ENCODE assay signal across 19 cellular contexts in genomic region chrX:68648960-68649359, GRCh38. TPM values are rescaled to one million over a fixed set of nuclear protein-coding genes. Genes with fewer than 3 reads are reported as not detected.
DNase-seq lines count a peak whose midpoint lies in the region; ATAC-seq, FAIRE-seq and TF ChIP-seq lines count a peak whose summit lies in the region.
"Had no signal": no experiment of that assay in that cellular context is flagged by ENCODE, and none has a peak within 500 bp of the region (broad histone marks: within the 10 kb centered on the region; RNA-seq: fewer than 3 reads in every experiment).

No MANE protein-coding gene starts in this region.

- no peak for TF ChIP-seq RAD21 in H1 (IDR thresholded peaks at IDR 0.05 in 1 of 2, conservative IDR thresholded peaks at IDR 0.05 in 1 of 2; ENCODE audit: low read depth in 2 of 2, low read length in 2 of 2)

- ATAC-seq in heart left ventricle, result no peak
- ATAC-seq: activated CD8-positive, alpha-beta T cell treated with anti-CD3 and anti-CD28 coated beads for 36 hours; heart right ventricle; left colon; naive thymus-derived CD8-positive, alpha-beta T cell; psoas muscle had no signal

- peaks cover 17% of the 10 kb centered on the region for H3K27me3 ChIP-seq in HUES6 (ENCODE audit: control insufficient read depth, insufficient read depth, low read length)
- H3K27me3 ChIP-seq in H1 (replicated peaks in 1 of 4; ENCODE audit: control insufficient read depth in 3 of 4, extremely low read depth in 1 of 4, insufficient read depth in 3 of 4, low read length in 3 of 4), result peaks cover 0 to 9% (median 5%) of the 10 kb centered on the region in 4 experiments; a peak in 2 of 7 replicates
- H3K27me3 ChIP-seq in mesendoderm (ENCODE audit: insufficient read depth, low read length, poor library complexity), result no peaks in the 10 kb centered on the region
- peaks cover 0 to 28% (median 0%) of the 10 kb centered on the region in 9 donors for H3K27me3 ChIP-seq in heart left ventricle
- H3K27me3 ChIP-seq: MG63, vagina had no signal

- H2BK12ac ChIP-seq in H1 (ENCODE audit: low read depth, low read length), result no peak overlapping the region

- H2BK20ac ChIP-seq in H1 (ENCODE audit: low read length), result 0 out of 2 replicates have a peak overlapping the region, but pooled peaks have one; percentile 61

- H3K4me1 ChIP-seq in HUES6 (ENCODE audit: control insufficient read depth, insufficient read depth, low read length) (peaks cover 36% of the 10 kb centered on the region), H1 (replicated peaks in 1 of 4; ENCODE audit: control insufficient read depth in 3 of 4, insufficient read depth in 4 of 4, low read length in 3 of 4) (peaks cover 0 to 2% (median 0%) of the 10 kb centered on the region in 4 experiments; a peak in 3 of 7 replicates), mesendoderm (ENCODE audit: control insufficient read depth, low read depth, low read length) (no peaks in the 10 kb centered on the region), heart left ventricle (peaks cover 0 to 9% (median 0%) of the 10 kb centered on the region in 12 donors)
- H3K4me1 ChIP-seq: psoas muscle had no signal

- no peak overlapping the region for H3K23ac ChIP-seq in H1 (ENCODE audit: insufficient read length)
- no peak overlapping the region for H3K23ac ChIP-seq in mesendoderm (ENCODE audit: low read length)

- H3K27me3 Mint-ChIP-seq in activated naive CD4-positive, alpha-beta T cell treated with anti-CD3 and anti-CD28 coated beads for 36 hours (ENCODE audit: low read depth), result peaks cover 5% of the 10 kb centered on the region

- no peak for TF ChIP-seq EP300 in H1 (IDR thresholded peaks at IDR 0.05; ENCODE audit: borderline replicate concordance in 1 of 2, low read depth in 2 of 2, low read length in 2 of 2)

- intact Hi-C loops in activated naive CD4-positive, alpha-beta T cell treated with anti-CD3 and anti-CD28 coated beads for 36 hours (cut with micrococcal nuclease), result no loop called here
- intact Hi-C loops in heart left ventricle (cut with DNase I), result no loop called here

- H4K5ac ChIP-seq in H1 (ENCODE audit: insufficient read length, low read depth, low read length) (no peak overlapping the region), mesendoderm (ENCODE audit: low read length) (no peak overlapping the region)

- H2BK15ac ChIP-seq in H1 (ENCODE audit: low read length) (no peak overlapping the region), mesendoderm (replicated peaks; ENCODE audit: low read depth) (no peak overlapping the region)

- peak; percentile 97 for FAIRE-seq in H1 (lab: Jason Lieb, UNC)
- FAIRE-seq in HTR-8/SVneo (lab: Jason Lieb, UNC), result no peak
- FAIRE-seq in H54 (lab: Jason Lieb, UNC), result no peak

- H3K23me2 ChIP-seq in H1 (ENCODE audit: low read depth, low read length), result peaks cover 13% of the 10 kb centered on the region; the same call in 1 of the 2 replicates

- no peak overlapping the region for H2BK120ac ChIP-seq in H1 (replicated peaks; ENCODE audit: low read depth, low read length)
- H2BK120ac ChIP-seq in mesendoderm (ENCODE audit: low read depth, low read length), result no peak overlapping the region

- no peak overlapping the region for H2AFZ ChIP-seq in H1 (ENCODE audit: low read length)

- no peak overlapping the region for H3K27ac Mint-ChIP-seq in activated naive CD4-positive, alpha-beta T cell treated with anti-CD3 and anti-CD28 coated beads for 36 hours
- H3K27ac Mint-ChIP-seq: activated CD8-positive, alpha-beta T cell treated with anti-CD3 and anti-CD28 coated beads for 36 hours; naive thymus-derived CD8-positive, alpha-beta T cell; stimulated activated naive CD8-positive, alpha-beta T cell treated with anti-CD3 and anti-CD28 coated beads, Interleukin-15, Interleukin-2, amounts not matched to agents 100 ng/mL and 50 ng/mL, for 24 hours had no signal

- no peak overlapping the region for H3K4me3 Mint-ChIP-seq in activated naive CD4-positive, alpha-beta T cell treated with anti-CD3 and anti-CD28 coated beads for 36 hours
- H3K4me3 Mint-ChIP-seq: activated CD8-positive, alpha-beta T cell treated with anti-CD3 and anti-CD28 coated beads for 36 hours; naive thymus-derived CD8-positive, alpha-beta T cell; stimulated activated naive CD8-positive, alpha-beta T cell treated with anti-CD3 and anti-CD28 coated beads, Interleukin-15, Interleukin-2, amounts not matched to agents 100 ng/mL and 50 ng/mL, for 24 hours had no signal

- H3K9me3 Mint-ChIP-seq in activated naive CD4-positive, alpha-beta T cell treated with anti-CD3 and anti-CD28 coated beads for 36 hours, result no peaks in the 10 kb centered on the region
- H3K9me3 Mint-ChIP-seq: activated CD8-positive, alpha-beta T cell treated with anti-CD3 and anti-CD28 coated beads for 36 hours; naive thymus-derived CD8-positive, alpha-beta T cell; stimulated activated naive CD8-positive, alpha-beta T cell treated with anti-CD3 and anti-CD28 coated beads, Interleukin-15, Interleukin-2, amounts not matched to agents 100 ng/mL and 50 ng/mL, for 24 hours had no signal

- H2BK5ac ChIP-seq in H1 (ENCODE audit: low read depth, low read length) (no peak overlapping the region), mesendoderm (ENCODE audit: low read length) (no peak overlapping the region)

- H3K4me2 ChIP-seq in H1 (ENCODE audit: insufficient read depth in 1 of 2, low read depth in 2 of 2, low read length in 2 of 2) (peak overlapping the region; percentile 33 to 75), mesendoderm (ENCODE audit: low read length) (no peak overlapping the region)

- peaks cover 0 to 3% of the 10 kb centered on the region in 2 experiments for H4K20me1 ChIP-seq in H1 (replicated peaks in 1 of 2; ENCODE audit: control insufficient read depth in 1 of 2, insufficient read depth in 2 of 2, low read length in 2 of 2)

- peak; percentile 46 for DNase-seq in AG10803 (ENCODE audit: low read depth)
- DNase-seq in H1 (ENCODE audit: low read depth in 1 of 2, low spot score in 2 of 2), result no peak
- peak; percentile 93 for DNase-seq in mesendoderm
- no peak for DNase-seq in activated naive CD4-positive, alpha-beta T cell treated with anti-CD3 and anti-CD28 coated beads for 36 hours
- DNase-seq in HTR-8/SVneo (ENCODE audit: insufficient read length, low spot score), result no peak
- no peak for DNase-seq in H54 (ENCODE audit: insufficient read length, low spot score)
- DNase-seq in heart left ventricle, result no peak
- DNase-seq: activated CD8-positive, alpha-beta T cell treated with anti-CD3 and anti-CD28 coated beads for 36 hours; cerebellar nuclear complex; heart right ventricle; left colon; MG63; naive thymus-derived CD8-positive, alpha-beta T cell; NCI-H2081; NCI-H510A treated with DMSO at 0.1 percent for 48 hours; psoas muscle had no signal

- POLR2A ChIA-PET in H1 (lab: Charles Lee; ENCODE audit: partially characterized antibody), result interaction anchor here (0.9 to 1.0 kb wide), 2 partner anchors 9 to 452 kb away, joined by 3 read pairs; no protein-coding TSS in a partner anchor

- H3K79me1 ChIP-seq in H1 (ENCODE audit: low read depth, low read length), result no peaks in the 10 kb centered on the region
- H3K79me1 ChIP-seq in mesendoderm (ENCODE audit: low read length), result no peaks in the 10 kb centered on the region

- no peak for TF ChIP-seq CTCF in AG10803 (conservative IDR thresholded peaks at IDR 0.05; ENCODE audit: low read length)
- TF ChIP-seq CTCF in H1 (IDR thresholded peaks at IDR 0.05; ENCODE audit: control extremely low read depth in 1 of 3, insufficient read depth in 1 of 3, low read depth in 1 of 3, low read length in 3 of 3), result no peak
- no peak for TF ChIP-seq CTCF in heart left ventricle (IDR thresholded peaks at IDR 0.05)

- H3K9me3 ChIP-seq in HUES6 (ENCODE audit: control insufficient read depth, insufficient read depth, low read depth, low read length) (peaks cover 7% of the 10 kb centered on the region; the same call in 1 of the 2 replicates), H1 (ENCODE audit: insufficient read depth in 2 of 2, low read depth in 1 of 2, low read length in 1 of 2) (no peaks in the 10 kb centered on the region), heart left ventricle (no peaks in the 10 kb centered on the region)
- H3K9me3 ChIP-seq: heart right ventricle, MG63, psoas muscle, vagina had no signal

- no peak overlapping the region for H4K8ac ChIP-seq in H1 (ENCODE audit: extremely low read depth, insufficient read depth, low read length)
- no peak overlapping the region for H4K8ac ChIP-seq in mesendoderm (ENCODE audit: low read depth, low read length)

- H2AK5ac ChIP-seq in H1 (ENCODE audit: low read depth, low read length) (no peak overlapping the region), mesendoderm (ENCODE audit: low read length) (no peak overlapping the region)

- no peak overlapping the region; the same call in 1 of the 2 replicates for H3K27ac ChIP-seq in HUES6 (ENCODE audit: low read depth, low read length)
- H3K27ac ChIP-seq in H1 (ENCODE audit: low read depth, low read length), result no peak overlapping the region
- no peak overlapping the region for H3K27ac ChIP-seq in mesendoderm (ENCODE audit: low read depth, low read length)
- H3K27ac ChIP-seq in heart left ventricle, result no peak overlapping the region
- H3K27ac ChIP-seq: psoas muscle, vagina had no signal

- CTCF ChIA-PET in H1 (lab: Charles Lee; ENCODE audit: partially characterized antibody), result interaction anchor here (0.7 to 1.5 kb wide), 3 partner anchors 13 to 61 kb away, joined by 3 to 4 read pairs (median 4); no protein-coding TSS in a partner anchor
- CTCF ChIA-PET in activated naive CD4-positive, alpha-beta T cell treated with anti-CD3 and anti-CD28 coated beads for 36 hours (lab: Charles Lee), result no interaction called here

- no peaks in the 10 kb centered on the region for H3K4me1 Mint-ChIP-seq in activated naive CD4-positive, alpha-beta T cell treated with anti-CD3 and anti-CD28 coated beads for 36 hours (ENCODE audit: low read depth)

- H3K4me3 ChIP-seq in AG10803 (ENCODE audit: low read length), result no peak overlapping the region
- peak overlapping the region; percentile 1; the same call in 1 of the 2 replicates for H3K4me3 ChIP-seq in HUES6 (ENCODE audit: low read depth, low read length)
- H3K4me3 ChIP-seq in H1 (ENCODE audit: extremely low read depth in 1 of 4, insufficient read depth in 2 of 4, low read depth in 3 of 4, low read length in 4 of 4), result peak overlapping the region in 1 of 4 experiments; percentile 30; a peak in 2 of 8 replicates
- H3K4me3 ChIP-seq in mesendoderm (ENCODE audit: low read length), result no peak overlapping the region
- peak overlapping the region in 1 of 12 donors; percentile 46 for H3K4me3 ChIP-seq in heart left ventricle
- H3K4me3 ChIP-seq: MG63, psoas muscle, vagina had no signal

- no peak overlapping the region for H3K9ac ChIP-seq in HUES6 (ENCODE audit: low read length)
- no peak overlapping the region; a peak in 1 of 7 replicates for H3K9ac ChIP-seq in H1 (replicated peaks in 1 of 4; ENCODE audit: extremely low read depth in 1 of 4, low read depth in 3 of 4, low read length in 3 of 4)
- no peak overlapping the region for H3K9ac ChIP-seq in mesendoderm (ENCODE audit: low read length)

- TF ChIP-seq POLR2A in H1 (IDR thresholded peaks at IDR 0.05; ENCODE audit: control extremely low read depth in 1 of 2, low read depth in 2 of 2, low read length in 2 of 2), result no peak
- no peak for TF ChIP-seq POLR2A in H54 (IDR thresholded peaks at IDR 0.05; ENCODE audit: low read depth, low read length)
- no peak for TF ChIP-seq POLR2A in heart left ventricle (IDR thresholded peaks at IDR 0.05)

- H3K18ac ChIP-seq in H1 (ENCODE audit: extremely low read depth, low read length) (no peak overlapping the region), mesendoderm (ENCODE audit: low read length) (no peak overlapping the region)

- H3K79me2 ChIP-seq in H1 (ENCODE audit: control insufficient read depth in 1 of 2, insufficient read depth in 2 of 2, low read length in 2 of 2) (no peaks in the 10 kb centered on the region), mesendoderm (ENCODE audit: control insufficient read depth, insufficient read depth, low read length) (no peaks in the 10 kb centered on the region)

- WGBS in H1 (ENCODE audit: extremely low coverage in 1 of 2, insufficient coverage in 1 of 2, insufficient read length in 1 of 2, insufficient replicate concordance in 2 of 2, low coverage in 1 of 2, low lambda C conversion rate in 2 of 2, missing lambda C conversion rate in 1 of 2), 2 experiments, result 33% methylated on average over 5 of the region's 5 CpGs; no CpG with 5 or more reads in 1 of the 2 experiments
- no CpG with 5 or more reads among the region's 5 CpGs for WGBS in mesendoderm (ENCODE audit: extremely low coverage, insufficient coverage, low lambda C conversion rate)
- 32 to 50% (median 33%) methylated on average over 5 of the region's 5 CpGs for WGBS in heart left ventricle, 4 donors

- H3K4ac ChIP-seq in H1 (replicated peaks; ENCODE audit: insufficient read length, low read depth, low read length) (no peak overlapping the region), mesendoderm (ENCODE audit: low read depth, low read length) (no peak overlapping the region)

- no peak overlapping the region for H3K56ac ChIP-seq in H1 (replicated peaks; ENCODE audit: insufficient read length, low read depth, low read length)
- H3K56ac ChIP-seq in mesendoderm (ENCODE audit: low read length), result peak overlapping the region; percentile 25

- H3K36me3 ChIP-seq in HUES6 (ENCODE audit: control insufficient read depth, insufficient read depth, low read length), result no peaks in the 10 kb centered on the region
- H3K36me3 ChIP-seq in H1 (ENCODE audit: control insufficient read depth in 2 of 4, insufficient read depth in 4 of 4, low read length in 3 of 4), result no peaks in the 10 kb centered on the region
- no peaks in the 10 kb centered on the region for H3K36me3 ChIP-seq in mesendoderm (ENCODE audit: control insufficient read depth, insufficient read depth, low read length)
- no peaks in the 10 kb centered on the region for H3K36me3 ChIP-seq in heart left ventricle
- H3K36me3 ChIP-seq: heart right ventricle, MG63, vagina had no signal

- no peak overlapping the region for H4K91ac ChIP-seq in H1 (replicated peaks; ENCODE audit: insufficient read length, low read length)

- no peak overlapping the region for H3K14ac ChIP-seq in H1 (ENCODE audit: insufficient read length)

- H3K36me3 Mint-ChIP-seq in activated naive CD4-positive, alpha-beta T cell treated with anti-CD3 and anti-CD28 coated beads for 36 hours (ENCODE audit: low read depth), result no peaks in the 10 kb centered on the region
- H3K36me3 Mint-ChIP-seq: naive thymus-derived CD8-positive, alpha-beta T cell had no signal

RNA-seq across cellular contexts. Expression of gene STARD8, which starts 1.5 kb away (rescaled TPM):
- 3.0 and 3.8 TPM in 2 replicates for total RNA-seq in H1 (2021; fragmentation: NEBNext Ultra II Directional; extraction: Animal tissue kit (Norgen Biotek cat#: 25700))
- polyA plus RNA-seq in H1 (2011; rRNA removed) (1.8 and 2.8 TPM in 2 replicates), heart left ventricle (1 to 10 TPM; 4.2 to 6.5 TPM)
- polyA plus RNA-seq in H1 (2011; cell fraction: cytosol; rRNA removed), result 2.4 TPM
- polyA plus RNA-seq in H1 (2011; cell fraction: nucleus; rRNA removed), result 4.4 TPM
- 1.5 to 2.0 TPM (median 1.7 TPM) in 4 replicates for polyA plus RNA-seq in H1 (2012, experiment 1 of 2)
- polyA plus RNA-seq in H1 (2012, experiment 2 of 2), result 1.8 TPM
- 2.2 TPM for polyA plus RNA-seq in H1 (2013, experiment 1 of 2)
- polyA plus RNA-seq in H1 (2013, experiment 2 of 2), result 2.2 TPM
- 2.3 and 3.0 TPM in 2 replicates for polyA minus RNA-seq in H1 (2011; rRNA and poly(A)+ RNA removed)
- polyA minus RNA-seq in H1 (2011; cell fraction: cytosol; rRNA and poly(A)+ RNA removed), result 2.6 TPM
- polyA minus RNA-seq in H1 (2011; cell fraction: nucleus; rRNA and poly(A)+ RNA removed), result 2.9 TPM
- polyA plus RNA-seq in mesendoderm (2013, experiment 1 of 2), result 5.1 TPM
- 5.0 TPM for polyA plus RNA-seq in mesendoderm (2013, experiment 2 of 2)
- under 1 TPM; 0.07 to 0.10 TPM for total RNA-seq in activated naive CD4-positive, alpha-beta T cell treated with anti-CD3 and anti-CD28 coated beads for 36 hours
- total RNA-seq in heart left ventricle, result 10 to 100 TPM in 3 of 9 donors, 1 to 10 TPM in 6; 5.6 to 17.5 (median 7.1) TPM
- polyA plus RNA-seq: naive thymus-derived CD8-positive, alpha-beta T cell had no signal

Comparison
In these comparisons a context has a peak if more than half of its experiments do, and no peak if none do; other contexts are left out.
1. DNase-seq: peak in AG10803 (single experiment) and mesendoderm (single experiment); none in H1 (0 of 2), activated naive CD4-positive, alpha-beta T cell treated with anti-CD3 and anti-CD28 coated beads for 36 hours (single experiment), HTR-8/SVneo (single experiment), H54 (single experiment) and heart left ventricle (0 of 5).